In genomic region chr12:105330938-105331804, GRCh38 we compare ENCODE assay signal across 8 cellular contexts. TPM values are rescaled to one million over a fixed set of nuclear protein-coding genes. Genes with fewer than 3 reads are reported as not detected.
DNase-seq lines count a peak whose midpoint lies in the region; ATAC-seq, FAIRE-seq and TF ChIP-seq lines count a peak whose summit lies in the region.

No MANE protein-coding gene starts in this region.

- FAIRE-seq in urothelium cell line (lab: Jason Lieb, UNC), result no peak

- DNase-seq in AG04449 (ENCODE audit: low read depth, low spot score) (no peak), HuH-7.5 (ENCODE audit: low spot score) (peak; percentile 15), epithelial cell of esophagus (ENCODE audit: low read depth) (peak; percentile 19), urothelium cell line (ENCODE audit: low spot score) (peak; percentile 15)
- peak; percentile 82 for DNase-seq in activated CD4-positive, alpha-beta T cell treated with anti-CD3 and anti-CD28 coated beads, Interleukin-2, amount 10 ng/mL, durations not matched to agents 24 days and 14 days
- no peak for DNase-seq in natural killer cell treated with Interleukin-12 subunit alpha and Interleukin-12 subunit beta and Interleukin-15 and Interleukin-18, amount 100 ng/mL, for 72 hours (ENCODE audit: low spot score)

- TF ChIP-seq CTCF in AG04449 (IDR thresholded peaks at IDR 0.05; ENCODE audit: insufficient read depth, low read length, missing control alignments) (no peak), epithelial cell of esophagus (IDR thresholded peaks at IDR 0.05; ENCODE audit: insufficient read depth, low read depth, low read length, missing control alignments) (no peak)

- H3K4me3 ChIP-seq in AG04449 (ENCODE audit: low read depth, low read length) (peak overlapping the region; percentile 74), epithelial cell of esophagus (ENCODE audit: low read length) (peak overlapping the region; percentile 40)

- H3K4me1 Mint-ChIP-seq in activated CD4-positive, alpha-beta T cell treated with anti-CD3 and anti-CD28 coated beads, Interleukin-2, amount 10 ng/mL, durations not matched to agents 24 days and 14 days, result peaks cover 76% of the 10 kb centered on the region
- peaks cover 64 to 83% of the 10 kb centered on the region in 2 donors for H3K4me1 Mint-ChIP-seq in natural killer cell treated with Interleukin-12 subunit alpha and Interleukin-12 subunit beta and Interleukin-15 and Interleukin-18, amount 100 ng/mL, for 72 hours (ENCODE audit: low read depth in 2 of 2)

- peaks cover under 1% of the 10 kb centered on the region for H3K9me3 Mint-ChIP-seq in activated CD4-positive, alpha-beta T cell treated with anti-CD3 and anti-CD28 coated beads, Interleukin-2, amount 10 ng/mL, durations not matched to agents 24 days and 14 days
- H3K9me3 Mint-ChIP-seq in natural killer cell treated with Interleukin-12 subunit alpha and Interleukin-12 subunit beta and Interleukin-15 and Interleukin-18, amount 100 ng/mL, for 72 hours, result no peaks in the 10 kb centered on the region

- H3K27ac Mint-ChIP-seq in activated CD4-positive, alpha-beta T cell treated with anti-CD3 and anti-CD28 coated beads, Interleukin-2, amount 10 ng/mL, durations not matched to agents 24 days and 14 days, result peak overlapping the region; percentile 87
- peak overlapping the region; percentile 76 to 82 for H3K27ac Mint-ChIP-seq in natural killer cell treated with Interleukin-12 subunit alpha and Interleukin-12 subunit beta and Interleukin-15 and Interleukin-18, amount 100 ng/mL, for 72 hours

- H3K36me3 Mint-ChIP-seq in activated CD4-positive, alpha-beta T cell treated with anti-CD3 and anti-CD28 coated beads, Interleukin-2, amount 10 ng/mL, durations not matched to agents 24 days and 14 days (ENCODE audit: low read depth), result peaks cover 16% of the 10 kb centered on the region
- H3K36me3 Mint-ChIP-seq in natural killer cell treated with Interleukin-12 subunit alpha and Interleukin-12 subunit beta and Interleukin-15 and Interleukin-18, amount 100 ng/mL, for 72 hours, result peaks cover 2% of the 10 kb centered on the region

- peak overlapping the region; percentile 82 for H3K4me3 Mint-ChIP-seq in activated CD4-positive, alpha-beta T cell treated with anti-CD3 and anti-CD28 coated beads, Interleukin-2, amount 10 ng/mL, durations not matched to agents 24 days and 14 days
- peak overlapping the region; percentile 90 for H3K4me3 Mint-ChIP-seq in natural killer cell treated with Interleukin-12 subunit alpha and Interleukin-12 subunit beta and Interleukin-15 and Interleukin-18, amount 100 ng/mL, for 72 hours

- H3K27me3 Mint-ChIP-seq in activated CD4-positive, alpha-beta T cell treated with anti-CD3 and anti-CD28 coated beads, Interleukin-2, amount 10 ng/mL, durations not matched to agents 24 days and 14 days, result no peaks in the 10 kb centered on the region
- H3K27me3 Mint-ChIP-seq in natural killer cell treated with Interleukin-12 subunit alpha and Interleukin-12 subunit beta and Interleukin-15 and Interleukin-18, amount 100 ng/mL, for 72 hours, result no peaks in the 10 kb centered on the region

- CTCF ChIA-PET in AG04449 (lab: Yijun Ruan, JAX), result interaction anchor here (0.7 to 2.1 kb wide), 7 partner anchors 10 to 74 kb away, joined by 3 to 12 read pairs (median 3); no protein-coding TSS in a partner anchor

- peak; percentile 40 for TF ChIP-seq POLR2A in GM18526 (IDR thresholded peaks at IDR 0.05; ENCODE audit: extremely low read depth, insufficient read length)

- POLR2A ChIA-PET in AG04449 (lab: Yijun Ruan, JAX), result interaction anchor here (1.0 to 1.9 kb wide), 5 partner anchors 10 to 96 kb away, joined by 3 to 10 read pairs (median 4); partner anchors contain the start of gene APPL2

- ATAC-seq in natural killer cell treated with Interleukin-12 subunit alpha and Interleukin-12 subunit beta and Interleukin-15 and Interleukin-18, amount 100 ng/mL, for 72 hours, result peak in 1 of 2 donors; percentile 3
- ATAC-seq in GM18873 (IDR thresholded peaks at IDR 0.05; ENCODE audit: low FRiP score, unreplicated experiment), result no peak

- intact Hi-C loops in activated CD4-positive, alpha-beta T cell treated with anti-CD3 and anti-CD28 coated beads, Interleukin-2, amount 10 ng/mL, durations not matched to agents 24 days and 14 days (cut with micrococcal nuclease), result loop anchor here (1.0 to 5.0 kb wide), 7 partner anchors 26 to 1044 kb away; partner anchors contain the start of genes APPL2, CHST11, TCP11L2 and WASHC4

RNA-seq across cellular contexts. Expression of gene C12orf75, which starts 0.7 kb away (rescaled TPM):
- total RNA-seq in activated CD4-positive, alpha-beta T cell treated with anti-CD3 and anti-CD28 coated beads, Interleukin-2, amount 10 ng/mL, durations not matched to agents 24 days and 14 days, result 91.4 and 96.1 TPM in 2 replicates
- 100 to 1,000 TPM in 1 of 2 donors, 10 to 100 TPM in 1; 65.5 to 159 TPM for total RNA-seq in natural killer cell treated with Interleukin-12 subunit alpha and Interleukin-12 subunit beta and Interleukin-15 and Interleukin-18, amount 100 ng/mL, for 72 hours

Comparison
In these comparisons a context has a peak if more than half of its experiments do, and no peak if none do; other contexts are left out.
1. DNase-seq: peak in HuH-7.5 (single experiment), activated CD4-positive, alpha-beta T cell treated with anti-CD3 and anti-CD28 coated beads, Interleukin-2, amount 10 ng/mL, durations not matched to agents 24 days and 14 days (single experiment), epithelial cell of esophagus (single experiment) and urothelium cell line (single experiment); none in AG04449 (single experiment) and natural killer cell treated with Interleukin-12 subunit alpha and Interleukin-12 subunit beta and Interleukin-15 and Interleukin-18, amount 100 ng/mL, for 72 hours (single experiment).